Comparison of ENCODE assay signal across 3 cellular contexts in genomic region chr13:109311431-109311976, GRCh38.
DNase-seq lines count a peak whose midpoint lies in the region; ATAC-seq and TF ChIP-seq lines count a peak whose summit lies in the region.
"Not testable (repeated sequence)": the region's sequence is repeated elsewhere in the genome, so short reads cannot be mapped to it uniquely, and the experiment has no call there.

No MANE protein-coding gene starts in this region.

- DNase-seq in stimulated activated naive CD8-positive, alpha-beta T cell treated with anti-CD3 and anti-CD28 coated beads, Interleukin-15, amount 100 ng/mL, for 72 hours, result not testable (repeated sequence)
- peak; percentile 53 for DNase-seq in type B pancreatic cell (ENCODE audit: extremely low spot score, unreplicated experiment)

- H3K4me3 Mint-ChIP-seq in stimulated activated naive CD8-positive, alpha-beta T cell treated with anti-CD3 and anti-CD28 coated beads, Interleukin-15, amount 100 ng/mL, for 72 hours; type B pancreatic cell: not testable (repeated sequence)

- not testable (repeated sequence) for H3K27ac Mint-ChIP-seq in stimulated activated naive CD8-positive, alpha-beta T cell treated with anti-CD3 and anti-CD28 coated beads, Interleukin-15, amount 100 ng/mL, for 72 hours; type B pancreatic cell

- ATAC-seq in stimulated activated naive CD8-positive, alpha-beta T cell treated with anti-CD3 and anti-CD28 coated beads, Interleukin-15, amount 100 ng/mL, for 72 hours, result peak; percentile 18

- H3K4me1 Mint-ChIP-seq in stimulated activated naive CD8-positive, alpha-beta T cell treated with anti-CD3 and anti-CD28 coated beads, Interleukin-15, amount 100 ng/mL, for 72 hours; type B pancreatic cell (ENCODE audit: unreplicated experiment): not testable (repeated sequence)

- not testable (repeated sequence) for H3K9me3 Mint-ChIP-seq in stimulated activated naive CD8-positive, alpha-beta T cell treated with anti-CD3 and anti-CD28 coated beads, Interleukin-15, amount 100 ng/mL, for 72 hours; type B pancreatic cell

- peak overlapping the region; percentile 81 for H3K27ac ChIP-seq in VCaP

- H3K36me3 Mint-ChIP-seq in type B pancreatic cell, result not testable (repeated sequence)

- not testable (repeated sequence) for H3K27me3 Mint-ChIP-seq in stimulated activated naive CD8-positive, alpha-beta T cell treated with anti-CD3 and anti-CD28 coated beads, Interleukin-15, amount 100 ng/mL, for 72 hours
- H3K27me3 Mint-ChIP-seq in type B pancreatic cell, result peaks cover 12% of the 10 kb centered on the region

- TF ChIP-seq CTCF in VCaP (conservative IDR thresholded peaks at IDR 0.05); type B pancreatic cell (conservative IDR thresholded peaks at IDR 0.05): not testable (repeated sequence)
